11 cellular contexts compared by ENCODE assay signal in genomic region chr5:164742025-164742424, GRCh38.
DNase-seq lines count a peak whose midpoint lies in the region; ATAC-seq and TF ChIP-seq lines count a peak whose summit lies in the region.
"Had no signal": no experiment of that assay in that cellular context is flagged by ENCODE, and none has a peak within 500 bp of the region (broad histone marks: within the 10 kb centered on the region; RNA-seq: fewer than 3 reads in every experiment).

No MANE protein-coding gene starts in this region.

- intact Hi-C loops in body of pancreas (cut with DNase I) (no loop called here), spleen (cut with DNase I; ENCODE audit: low total_unique reads) (no loop called here)

- H3K9me3 ChIP-seq in body of pancreas (no peaks in the 10 kb centered on the region), spleen (no peaks in the 10 kb centered on the region)
- H3K9me3 ChIP-seq: esophagus muscularis mucosa had no signal

- H3K4me3 ChIP-seq in body of pancreas (no peak overlapping the region), spleen (no peak overlapping the region)
- H3K4me3 ChIP-seq: esophagus muscularis mucosa had no signal

- H3K36me3 ChIP-seq in body of pancreas (replicated peaks in 1 of 2; ENCODE audit: insufficient read depth in 1 of 2, low read depth in 2 of 2) (no peaks in the 10 kb centered on the region), spleen (no peaks in the 10 kb centered on the region)
- H3K36me3 ChIP-seq: esophagus muscularis mucosa had no signal

- no peaks in the 10 kb centered on the region for H3K4me1 ChIP-seq in body of pancreas
- H3K4me1 ChIP-seq in spleen, result no peaks in the 10 kb centered on the region
- H3K4me1 ChIP-seq: esophagus muscularis mucosa had no signal

- TF ChIP-seq CTCF in body of pancreas (IDR thresholded peaks at IDR 0.05), result no peak
- no peak for TF ChIP-seq CTCF in spleen (IDR thresholded peaks at IDR 0.05 in 8 of 11, conservative IDR thresholded peaks at IDR 0.05 in 3 of 11)

- no peak for TF ChIP-seq POLR2A in body of pancreas (IDR thresholded peaks at IDR 0.05)
- TF ChIP-seq POLR2A in spleen (IDR thresholded peaks at IDR 0.05), result no peak

- H3K27ac ChIP-seq in body of pancreas (no peak overlapping the region), spleen (no peak overlapping the region)
- H3K27ac ChIP-seq: esophagus muscularis mucosa had no signal

- H3K27me3 ChIP-seq in body of pancreas, result no peaks in the 10 kb centered on the region
- no peaks in the 10 kb centered on the region for H3K27me3 ChIP-seq in spleen (replicated peaks in 1 of 7)
- H3K27me3 ChIP-seq: esophagus muscularis mucosa had no signal

- DNase-seq in ecto neural progenitor cell (ENCODE audit: low spot score) (no peak), body of pancreas (no peak), spleen (no peak), epidermal melanocyte (ENCODE audit: insufficient read length, low spot score) (no peak)
- DNase-seq: CD4-positive, CD25-positive, alpha-beta regulatory T cell; stimulated activated CD8-positive, alpha-beta memory T cell treated with anti-CD3 and anti-CD28 coated beads, Interleukin-4, amount 100 ng/mL, for 48 hours had no signal

- peak; percentile 86 for ATAC-seq in GM18502 (IDR thresholded peaks at IDR 0.05; ENCODE audit: poor library complexity, unreplicated experiment)
- ATAC-seq in GM19452 (IDR thresholded peaks at IDR 0.05; ENCODE audit: unreplicated experiment), result peak; percentile 90
- peak; percentile 91 for ATAC-seq in HG02840 (IDR thresholded peaks at IDR 0.05; ENCODE audit: low FRiP score, unreplicated experiment)
- peak; percentile 84 for ATAC-seq in HG03469 (IDR thresholded peaks at IDR 0.05; ENCODE audit: unreplicated experiment)
- no peak for ATAC-seq in body of pancreas

- WGBS in body of pancreas, 2 donors, result 47 to 52% methylated on average over 5 of the region's 5 CpGs
- 34 to 43% (median 37%) methylated on average over 5 of the region's 5 CpGs for WGBS in spleen, 5 donors
